Comparison of ENCODE assay signal across 8 cellular contexts in genomic region chr12:13941258-13942249, GRCh38. TPM values are rescaled to one million over a fixed set of nuclear protein-coding genes. Genes with fewer than 3 reads are reported as not detected.
DNase-seq lines count a peak whose midpoint lies in the region; ATAC-seq and TF ChIP-seq lines count a peak whose summit lies in the region.

No MANE protein-coding gene starts in this region.

- TF ChIP-seq CTCF in C4-2B (conservative IDR thresholded peaks at IDR 0.05) (peak; percentile 71), endodermal cell (conservative IDR thresholded peaks at IDR 0.05) (peak; percentile 98), nephron (IDR thresholded peaks at IDR 0.05; ENCODE audit: unreplicated experiment in 3 of 3) (peak; percentile 28 to 51 (median 32))

- no peak overlapping the region for H3K9ac ChIP-seq in endodermal cell (ENCODE audit: extremely low read depth, low read length, poor library complexity, severe bottlenecking)

- H3K4me1 Mint-ChIP-seq in endodermal cell (peaks cover 50% of the 10 kb centered on the region), nephron (peaks cover 16% of the 10 kb centered on the region)
- H3K4me1 Mint-ChIP-seq in CD8-positive, alpha-beta memory T cell = no peaks in the 10 kb centered on the region

- peak; percentile 50 for DNase-seq in NCI-H526 treated with DMSO at 0.1 percent for 48 hours (lab: John Stamatoyannopoulos, UW)
- DNase-seq in endodermal cell = peak; percentile 95
- DNase-seq in CD8-positive, alpha-beta memory T cell = no peak
- DNase-seq in NCI-H2029 (lab: John Stamatoyannopoulos, UW) = no peak

- no peaks in the 10 kb centered on the region for H3K36me3 ChIP-seq in endodermal cell (ENCODE audit: control insufficient read depth, insufficient read depth, low read length)
- H3K36me3 ChIP-seq in CD8-positive, alpha-beta memory T cell (ENCODE audit: insufficient read depth, low read length) = no peaks in the 10 kb centered on the region

- H3K9me3 Mint-ChIP-seq in endodermal cell = peaks cover 23% of the 10 kb centered on the region
- H3K9me3 Mint-ChIP-seq in nephron = peaks cover 17% of the 10 kb centered on the region
- peaks cover 0 to 9% (median 7%) of the 10 kb centered on the region in 5 donors for H3K9me3 Mint-ChIP-seq in CD8-positive, alpha-beta memory T cell

- ATAC-seq in GM18502 (IDR thresholded peaks at IDR 0.05; ENCODE audit: poor library complexity, unreplicated experiment) = peak; percentile 81
- ATAC-seq in HG03442 (IDR thresholded peaks at IDR 0.05; ENCODE audit: unreplicated experiment) = peak; percentile 60

- H3K36me3 Mint-ChIP-seq in endodermal cell (ENCODE audit: low read depth) (peaks cover 1% of the 10 kb centered on the region), nephron (ENCODE audit: low read depth) (no peaks in the 10 kb centered on the region)
- H3K36me3 Mint-ChIP-seq in CD8-positive, alpha-beta memory T cell = no peaks in the 10 kb centered on the region

- peak overlapping the region; percentile 2 for H3K4me3 ChIP-seq in endodermal cell (ENCODE audit: low read length)
- H3K4me3 ChIP-seq in CD8-positive, alpha-beta memory T cell (ENCODE audit: low read length) = no peak overlapping the region

- WGBS in endodermal cell (ENCODE audit: insufficient coverage in 1 of 2, insufficient read length in 1 of 2), 2 experiments = 7 to 11% methylated on average over 7 to 12 of the region's 12 CpGs

- CTCF ChIA-PET in CD8-positive, alpha-beta memory T cell (lab: Charles Lee) = no interaction called here

- H3K4me1 ChIP-seq in endodermal cell (ENCODE audit: control insufficient read depth, insufficient read depth, low read length) = peaks cover 21% of the 10 kb centered on the region
- H3K4me1 ChIP-seq in CD8-positive, alpha-beta memory T cell (ENCODE audit: insufficient read depth, low read length) = no peaks in the 10 kb centered on the region

- H3K27ac Mint-ChIP-seq in endodermal cell (peak overlapping the region; percentile 45), nephron (peak overlapping the region; percentile 7 to 94 (median 67))
- H3K27ac Mint-ChIP-seq in CD8-positive, alpha-beta memory T cell = no peak overlapping the region

- H3K27me3 Mint-ChIP-seq in endodermal cell (ENCODE audit: insufficient read depth) (peaks cover 24% of the 10 kb centered on the region), nephron (ENCODE audit: low read depth) (peaks cover 5% of the 10 kb centered on the region)
- peaks cover 3 to 32% of the 10 kb centered on the region in 2 donors for H3K27me3 Mint-ChIP-seq in CD8-positive, alpha-beta memory T cell

- H3K27me3 ChIP-seq in endodermal cell (ENCODE audit: control insufficient read depth, insufficient read depth, low read length, poor library complexity, severe bottlenecking) = no peaks in the 10 kb centered on the region
- H3K27me3 ChIP-seq in CD8-positive, alpha-beta memory T cell (ENCODE audit: insufficient read depth, low read length, poor library complexity, severe bottlenecking) = no peaks in the 10 kb centered on the region

- H3K27ac ChIP-seq in C4-2B (no peak overlapping the region), endodermal cell (ENCODE audit: low read depth, low read length) (no peak overlapping the region)
- H3K27ac ChIP-seq in CD8-positive, alpha-beta memory T cell (ENCODE audit: low read depth, low read length) = no peak overlapping the region

- POLR2A ChIA-PET in CD8-positive, alpha-beta memory T cell (lab: Charles Lee) = no interaction called here

- peaks cover 17% of the 10 kb centered on the region for H3K9me3 ChIP-seq in endodermal cell (ENCODE audit: control insufficient read depth, low read length)
- no peaks in the 10 kb centered on the region for H3K9me3 ChIP-seq in CD8-positive, alpha-beta memory T cell (ENCODE audit: low read length)

- H3K4me3 Mint-ChIP-seq in endodermal cell = no peak overlapping the region
- no peak overlapping the region for H3K4me3 Mint-ChIP-seq in nephron
- H3K4me3 Mint-ChIP-seq in CD8-positive, alpha-beta memory T cell = no peak overlapping the region

RNA-seq across cellular contexts. Expression of gene GRIN2B, which starts 39.8 kb away (rescaled TPM):
- 1 to 10 TPM; 2.1 to 8.1 TPM for total RNA-seq in endodermal cell
- polyA plus RNA-seq in endodermal cell (2013, experiment 1 of 2) = 0.68 TPM
- 0.99 TPM for polyA plus RNA-seq in endodermal cell (2013, experiment 2 of 2)
- total RNA-seq in CD8-positive, alpha-beta memory T cell = not detected
- polyA plus RNA-seq in CD8-positive, alpha-beta memory T cell = not detected

Comparison
In these comparisons a context has a peak if more than half of its experiments do, and no peak if none do; other contexts are left out.
1. CTCF ChIP-seq: peak in every context shown above with its lines; median percentile 98 in endodermal cell; 71 in C4-2B; 32 in nephron.
2. DNase-seq: peak in NCI-H526 treated with DMSO at 0.1 percent for 48 hours (single experiment) and endodermal cell (single experiment); none in CD8-positive, alpha-beta memory T cell (0 of 5) and NCI-H2029 (single experiment).
3. H3K27ac Mint-ChIP-seq: peak in endodermal cell (single experiment) and nephron (3 of 3); none in CD8-positive, alpha-beta memory T cell (0 of 8).